13 cellular contexts compared by ENCODE assay signal in the genomic region with DNA sequence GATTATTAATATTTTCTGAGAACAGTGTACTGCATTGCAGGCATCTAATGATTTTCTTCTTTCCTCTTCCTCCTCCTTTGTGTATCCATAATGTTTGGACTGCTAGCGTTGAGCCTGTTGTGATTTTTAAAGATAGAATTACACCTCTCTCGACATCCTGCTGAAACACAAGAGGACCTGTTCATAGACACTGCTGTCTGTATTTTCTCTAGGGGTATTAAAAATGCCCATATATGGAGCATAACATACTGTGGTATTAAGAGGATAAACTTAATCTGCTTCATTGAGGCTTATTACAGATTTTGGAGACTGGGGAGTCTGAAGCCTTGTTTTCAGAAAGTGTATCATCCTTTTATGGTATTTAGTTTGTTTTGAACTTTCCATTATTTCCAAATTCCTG.
"Had no signal": no experiment of that assay in that cellular context is flagged by ENCODE, and none has a peak within 500 bp of the region (broad histone marks: within the 10 kb centered on the region; RNA-seq: fewer than 3 reads in every experiment).

No MANE protein-coding gene starts in this region.

- H3K4me3 ChIP-seq: thoracic aorta, upper lobe of right lung had no signal

- H3K36me3 ChIP-seq: thoracic aorta, upper lobe of right lung had no signal

- FAIRE-seq: frontal cortex had no signal

- H3K27me3 ChIP-seq: upper lobe of right lung had no signal

- H3K4me1 ChIP-seq: upper lobe of right lung had no signal

- DNase-seq: activated CD4-positive, CD25-positive, alpha-beta regulatory T cell treated with anti-CD3 and anti-CD28 coated beads, Interleukin-2, amount 50 U/mL, for 72 hours; activated naive CD4-positive, alpha-beta T cell; activated T-cell treated with anti-CD3 and anti-CD28 coated beads for 4 hours; anterior cingulate cortex; effector memory CD8-positive, alpha-beta T cell; head of caudate nucleus; mesendoderm; natural killer cell; posterior cingulate gyrus; retina; upper lobe of right lung had no signal

- H3K9me3 ChIP-seq: thoracic aorta, upper lobe of right lung had no signal

- H3K27ac ChIP-seq: thoracic aorta, upper lobe of right lung had no signal
